ENCODE assay signal across 15 cellular contexts in the genomic region with DNA sequence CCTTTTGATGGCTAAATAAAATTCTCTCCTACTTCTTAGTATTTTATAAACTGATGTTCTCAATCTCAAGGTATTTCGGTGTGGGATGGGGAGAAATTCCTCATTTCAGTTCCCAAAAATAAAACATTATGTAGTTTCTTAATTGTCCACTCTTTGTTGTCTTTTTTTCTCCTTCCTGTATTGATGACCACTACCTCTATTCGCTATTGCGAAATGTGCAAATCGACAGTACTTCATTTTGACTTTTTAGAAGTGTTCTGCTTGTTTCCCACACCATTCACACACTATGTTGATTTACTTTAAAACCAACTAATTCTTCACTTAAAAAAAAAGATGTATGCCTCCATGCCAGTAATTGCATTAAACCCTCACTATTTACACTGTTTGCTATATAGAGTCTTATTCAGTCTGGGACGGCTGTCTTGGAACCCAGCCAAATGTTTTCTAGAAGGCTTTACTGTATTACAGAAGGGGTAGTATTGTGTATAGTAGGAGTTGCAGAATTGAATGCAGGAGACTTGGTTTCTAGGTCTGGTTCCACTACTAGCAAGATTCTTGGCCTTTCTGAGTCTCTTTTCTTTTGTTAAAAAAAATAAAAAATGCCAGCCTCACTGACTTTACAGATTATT. TPM values are rescaled to one million over a fixed set of nuclear protein-coding genes. Genes with fewer than 3 reads are reported as not detected.
DNase-seq lines count a peak whose midpoint lies in the region; ATAC-seq and TF ChIP-seq lines count a peak whose summit lies in the region.
"Had no signal": no experiment of that assay in that cellular context is flagged by ENCODE, and none has a peak within 500 bp of the region (broad histone marks: within the 10 kb centered on the region; RNA-seq: fewer than 3 reads in every experiment).

No MANE protein-coding gene starts in this region.

- H3K27ac Mint-ChIP-seq in brain: peak overlapping the region in 2 of 5 experiments; percentile 17 to 62
- H3K27ac Mint-ChIP-seq: activated CD4-positive, alpha-beta T cell treated with anti-CD3 and anti-CD28 coated beads for 36 hours; IgD-negative memory B cell had no signal

- TF ChIP-seq CTCF in brain (conservative IDR thresholded peaks at IDR 0.05): no peak

- peak overlapping the region in 3 of 5 experiments; percentile 34 to 39 (median 37) for H3K4me3 Mint-ChIP-seq in brain
- H3K4me3 Mint-ChIP-seq: activated CD4-positive, alpha-beta T cell treated with anti-CD3 and anti-CD28 coated beads for 36 hours had no signal

- H3K4me1 Mint-ChIP-seq in brain: peaks cover 59% of the 10 kb centered on the region

- H3K27me3 Mint-ChIP-seq in brain: peaks cover 3% of the 10 kb centered on the region
- H3K27me3 Mint-ChIP-seq: activated CD4-positive, alpha-beta T cell treated with anti-CD3 and anti-CD28 coated beads for 36 hours; IgD-negative memory B cell had no signal

- no peak for ATAC-seq in HG03469 (IDR thresholded peaks at IDR 0.05; ENCODE audit: unreplicated experiment)
- ATAC-seq: activated CD4-positive, alpha-beta T cell treated with anti-CD3 and anti-CD28 coated beads for 36 hours had no signal

- H3K9me3 Mint-ChIP-seq in brain: peaks cover 6 to 18% (median 11%) of the 10 kb centered on the region in 5 experiments

- DNase-seq in SKM-1 treated with dmso at 0.1 percent for 144 hours (lab: John Stamatoyannopoulos, UW; ENCODE audit: unreplicated experiment): peak; percentile 67
- DNase-seq in SKM-1 (lab: John Stamatoyannopoulos, UW; ENCODE audit: unreplicated experiment): no peak
- peak; percentile 69 for DNase-seq in NCI-H1105 treated with DMSO at 0.1 percent for 48 hours (lab: John Stamatoyannopoulos, UW)
- no peak for DNase-seq in EL
- DNase-seq in HPDE6-E6E7 (ENCODE audit: extremely low spot score): no peak
- no peak for DNase-seq in cerebellar cortex (ENCODE audit: low spot score)
- DNase-seq: activated CD4-positive, alpha-beta T cell treated with anti-CD3 and anti-CD28 coated beads for 36 hours; activated CD8-positive, alpha-beta memory T cell treated with anti-CD3 and anti-CD28 coated beads, Interleukin-2, amount 50 U/mL, for 48 hours; NCI-H187; right lobe of liver; SHP77 treated with DMSO at 0.1 percent for 48 hours; T-helper 9 cell had no signal

- H3K36me3 Mint-ChIP-seq in brain: peaks cover 49% of the 10 kb centered on the region

RNA-seq across cellular contexts. Expression of a gene that starts 5.6 kb away (rescaled TPM):
- polyA plus RNA-seq in brain (ENCODE audit: insufficient read depth, low read depth, low replicate concordance): 12.0 TPM

Comparison
In these comparisons a context has a peak if more than half of its experiments do, and no peak if none do; other contexts are left out.
1. DNase-seq: peak in SKM-1 treated with dmso at 0.1 percent for 144 hours (single experiment) and NCI-H1105 treated with DMSO at 0.1 percent for 48 hours (single experiment); none in SKM-1 (single experiment), EL (single experiment), HPDE6-E6E7 (single experiment) and cerebellar cortex (single experiment).